In genomic region chr7:35289376-35289775, GRCh38 we compare ENCODE assay signal across 29 cellular contexts. TPM values are rescaled to one million over a fixed set of nuclear protein-coding genes. Genes with fewer than 3 reads are reported as not detected.
"Had no signal": no experiment of that assay in that cellular context is flagged by ENCODE, and none has a peak within 500 bp of the region (broad histone marks: within the 10 kb centered on the region; RNA-seq: fewer than 3 reads in every experiment).

No MANE protein-coding gene starts in this region.

- H3K27me3 ChIP-seq: body of pancreas, foreskin keratinocyte, gastrocnemius medialis, heart right ventricle, hepatocyte had no signal

- H3K27ac ChIP-seq: body of pancreas, esophagus muscularis mucosa, foreskin keratinocyte, gastrocnemius medialis, heart right ventricle, hepatocyte had no signal

- H3K9me3 ChIP-seq: body of pancreas, gastrocnemius medialis had no signal

- H3K36me3 ChIP-seq: esophagus muscularis mucosa, gastrocnemius medialis, heart right ventricle had no signal

- ATAC-seq: activated CD8-positive, alpha-beta T cell treated with anti-CD3 and anti-CD28 coated beads for 36 hours; activated T-cell treated with anti-CD3 and anti-CD28 coated beads, Interleukin-2, amount 50 U/mL, for 4 hours; activated T-helper 17 cell treated with anti-CD3 and anti-CD28 coated beads, Interleukin-2, amount 50 U/mL, for 72 hours; body of pancreas; effector memory CD8-positive, alpha-beta T cell; foreskin keratinocyte; gastrocnemius medialis; heart right ventricle had no signal

- H3K79me2 ChIP-seq: hepatocyte had no signal

- DNase-seq: activated CD4-positive, alpha-beta T cell treated with anti-CD3 and anti-CD28 coated beads for 4 hours; activated CD4-positive, alpha-beta T cell treated with anti-CD3 and anti-CD28 coated beads, Interleukin-2, amount 10 ng/mL, durations not matched to agents 7 days and 5 days; activated CD4-positive, alpha-beta T cell treated with anti-CD3 and anti-CD28 coated beads, Interleukin-2, amount 50 U/mL, for 4 hours; activated CD4-positive, CD25-positive, alpha-beta regulatory T cell; activated CD4-positive, CD25-positive, alpha-beta regulatory T cell treated with anti-CD3 and anti-CD28 coated beads, Interleukin-2, amount 50 U/mL, for 72 hours; activated CD8-positive, alpha-beta memory T cell treated with anti-CD3 and anti-CD28 coated beads for 24 hours; activated CD8-positive, alpha-beta T cell treated with anti-CD3 and anti-CD28 coated beads for 36 hours; activated effector memory CD4-positive, alpha-beta T cell treated with Interleukin-2 at 50 U/mL for 16 hours; activated gamma-delta T cell treated with Interleukin-2 at 50 U/mL for 16 hours; activated naive CD4-positive, alpha-beta T cell treated with anti-CD3 and anti-CD28 coated beads, Interleukin-2, amount 50 U/mL, for 16 hours; activated naive CD4-positive, alpha-beta T cell treated with Interleukin-2 at 50 U/mL for 16 hours; activated T-cell treated with anti-CD3 and anti-CD28 coated beads, Interleukin-2, amount 50 U/mL, for 4 hours; amniotic stem cell; aorta; body of pancreas; caudate nucleus; cortex of kidney; dermis blood vessel endothelial cell; effector CD4-positive, alpha-beta T cell; effector memory CD8-positive, alpha-beta T cell; erythroblast; foreskin keratinocyte; gastrocnemius medialis; heart right ventricle; T-helper 2 cell had no signal

- H3K4me1 ChIP-seq: body of pancreas, esophagus muscularis mucosa, foreskin keratinocyte, gastrocnemius medialis had no signal

- H3K4me2 ChIP-seq: hepatocyte had no signal

- H3K4me3 ChIP-seq: body of pancreas, esophagus muscularis mucosa, gastrocnemius medialis, heart right ventricle, hepatocyte had no signal

- H2AFZ ChIP-seq: hepatocyte had no signal

RNA-seq across cellular contexts. Expression of gene TBX20, which starts 35.5 kb away (rescaled TPM):
- polyA plus RNA-seq: adipose tissue, foreskin keratinocyte had no signal
